Comparison of ENCODE assay signal across 26 cellular contexts in genomic region chr2:60973705-60974104, GRCh38. TPM values are rescaled to one million over a fixed set of nuclear protein-coding genes. Genes with fewer than 3 reads are reported as not detected.
DNase-seq lines count a peak whose midpoint lies in the region; ATAC-seq and TF ChIP-seq lines count a peak whose summit lies in the region.
"Had no signal": no experiment of that assay in that cellular context is flagged by ENCODE, and none has a peak within 500 bp of the region (broad histone marks: within the 10 kb centered on the region; RNA-seq: fewer than 3 reads in every experiment).

No MANE protein-coding gene starts in this region.

- DNase-seq in activated CD8-positive, alpha-beta memory T cell treated with anti-CD3 and anti-CD28 coated beads, Interleukin-2, amount 10 ng/mL, durations not matched to agents 7 days and 5 days = no peak
- DNase-seq in activated CD8-positive, alpha-beta memory T cell treated with anti-CD3 and anti-CD28 coated beads, Interleukin-2, amount 50 U/mL, for 48 hours = no peak
- peak; percentile 33 for DNase-seq in OCI-LY7 (ENCODE audit: low spot score)
- no peak for DNase-seq in upper lobe of right lung
- DNase-seq in NCI-H226 = no peak
- DNase-seq in endothelial cell (ENCODE audit: low spot score) = no peak
- DNase-seq: ACHN; Caco-2; CD4-positive, alpha-beta memory T cell; DMS 273 treated with DMSO at 0.1 percent for 48 hours; DND-41; NCI-H1092 treated with DMSO at 0.1 percent for 48 hours; NCI-H1436 treated with DMSO at 0.1 percent for 48 hours; NCI-H1930; NCI-H2227 treated with DMSO at 0.1 percent for 48 hours; NCI-H510A treated with DMSO at 0.1 percent for 48 hours; NCI-H748 treated with DMSO at 0.1 percent for 48 hours; NK-92 treated with Interleukin-12 subunit alpha and Interleukin-12 subunit beta, amount 100 ng/mL, for 24 hours; OCI-M1; SHP77; SW 1271 had no signal

- no TSS peak for BruUV-seq in OCI-LY7 (replicated peaks; lab: Mats Ljungman, UMichigan)

- intact Hi-C loops in OCI-LY7 (cut with micrococcal nuclease; ENCODE audit: unreplicated experiment) = no loop called here
- intact Hi-C loops in dendritic cell treated with granulocyte-macrophage colony-stimulating factor and Interleukin-4, amounts not matched to agents 40 ng/mL and 50 ng/mL, for 4 days (cut with micrococcal nuclease) = no loop called here
- intact Hi-C loops in upper lobe of right lung (cut with DNase I) = no loop called here

- H3K36me3 Mint-ChIP-seq in activated CD8-positive, alpha-beta memory T cell treated with anti-CD3 and anti-CD28 coated beads, Interleukin-2, amount 10 ng/mL, durations not matched to agents 7 days and 5 days = peaks cover 4% of the 10 kb centered on the region
- H3K36me3 Mint-ChIP-seq in dendritic cell treated with granulocyte-macrophage colony-stimulating factor and Interleukin-4, amounts not matched to agents 40 ng/mL and 50 ng/mL, for 4 days (ENCODE audit: low read depth) = no peaks in the 10 kb centered on the region
- H3K36me3 Mint-ChIP-seq in endothelial cell (ENCODE audit: low read depth, unreplicated experiment) = no peaks in the 10 kb centered on the region
- H3K36me3 Mint-ChIP-seq: CD4-positive, alpha-beta memory T cell had no signal

- H3K4me2 ChIP-seq in OCI-LY7 (ENCODE audit: low read length) = peak overlapping the region; percentile 76
- H3K4me2 ChIP-seq: BLaER1 treated with 17β-estradiol and CSF1 and Interleukin-3, amounts not matched to agents 10 nM and 100 nM had no signal

- H3K4me3 Mint-ChIP-seq in activated CD8-positive, alpha-beta memory T cell treated with anti-CD3 and anti-CD28 coated beads, Interleukin-2, amount 10 ng/mL, durations not matched to agents 7 days and 5 days = no peak overlapping the region
- no peak overlapping the region for H3K4me3 Mint-ChIP-seq in dendritic cell treated with granulocyte-macrophage colony-stimulating factor and Interleukin-4, amounts not matched to agents 40 ng/mL and 50 ng/mL, for 4 days
- H3K4me3 Mint-ChIP-seq in endothelial cell (ENCODE audit: unreplicated experiment) = no peak overlapping the region

- H3K4me1 ChIP-seq in OCI-LY7 (ENCODE audit: insufficient read depth, low read length, poor library complexity, severe bottlenecking) (peaks cover 78% of the 10 kb centered on the region), upper lobe of right lung (no peaks in the 10 kb centered on the region)
- H3K4me1 ChIP-seq: Caco-2 had no signal

- CTCF ChIA-PET in activated CD8-positive, alpha-beta memory T cell treated with anti-CD3 and anti-CD28 coated beads, Interleukin-2, amount 10 ng/mL, durations not matched to agents 7 days and 5 days (lab: Charles Lee) = interaction anchor here (0.7 to 2.6 kb wide), 3 partner anchors 9 to 251 kb away, joined by 3 to 8 read pairs (median 4); no protein-coding TSS in a partner anchor
- CTCF ChIA-PET in OCI-LY7 (lab: Charles Lee; ENCODE audit: unreplicated experiment) = interaction anchor here (0.5 to 1.0 kb wide), 2 partner anchors 13 to 312 kb away, joined by 4 read pairs; no protein-coding TSS in a partner anchor

- no peaks in the 10 kb centered on the region for H3K9me3 Mint-ChIP-seq in activated CD8-positive, alpha-beta memory T cell treated with anti-CD3 and anti-CD28 coated beads, Interleukin-2, amount 10 ng/mL, durations not matched to agents 7 days and 5 days (ENCODE audit: low read depth)
- H3K9me3 Mint-ChIP-seq in dendritic cell treated with granulocyte-macrophage colony-stimulating factor and Interleukin-4, amounts not matched to agents 40 ng/mL and 50 ng/mL, for 4 days = no peaks in the 10 kb centered on the region
- H3K9me3 Mint-ChIP-seq in endothelial cell (ENCODE audit: unreplicated experiment) = no peaks in the 10 kb centered on the region
- H3K9me3 Mint-ChIP-seq: CD4-positive, alpha-beta memory T cell had no signal

- peak overlapping the region; percentile 91 for H2AFZ ChIP-seq in OCI-LY7 (ENCODE audit: low read length)

- no peaks in the 10 kb centered on the region for H4K20me1 ChIP-seq in OCI-LY7 (ENCODE audit: insufficient read depth, low read length)
- H4K20me1 ChIP-seq: BLaER1 treated with 17β-estradiol and CSF1 and Interleukin-3, amounts not matched to agents 10 nM and 100 nM had no signal

- H3K4me1 Mint-ChIP-seq in activated CD8-positive, alpha-beta memory T cell treated with anti-CD3 and anti-CD28 coated beads, Interleukin-2, amount 10 ng/mL, durations not matched to agents 7 days and 5 days = peaks cover 28% of the 10 kb centered on the region
- H3K4me1 Mint-ChIP-seq in dendritic cell treated with granulocyte-macrophage colony-stimulating factor and Interleukin-4, amounts not matched to agents 40 ng/mL and 50 ng/mL, for 4 days (ENCODE audit: low read depth) = peaks cover 5% of the 10 kb centered on the region
- no peaks in the 10 kb centered on the region for H3K4me1 Mint-ChIP-seq in endothelial cell (ENCODE audit: unreplicated experiment)

- peaks cover under 1% of the 10 kb centered on the region; the same call in 1 of the 2 replicates for H3K9me3 ChIP-seq in OCI-LY7 (ENCODE audit: low read length)
- no peaks in the 10 kb centered on the region for H3K9me3 ChIP-seq in upper lobe of right lung
- H3K9me3 ChIP-seq: Caco-2 had no signal

- H3K27ac Mint-ChIP-seq in activated CD8-positive, alpha-beta memory T cell treated with anti-CD3 and anti-CD28 coated beads, Interleukin-2, amount 10 ng/mL, durations not matched to agents 7 days and 5 days = no peak overlapping the region
- H3K27ac Mint-ChIP-seq in dendritic cell treated with granulocyte-macrophage colony-stimulating factor and Interleukin-4, amounts not matched to agents 40 ng/mL and 50 ng/mL, for 4 days = peak overlapping the region; percentile 43
- H3K27ac Mint-ChIP-seq in endothelial cell (ENCODE audit: unreplicated experiment) = no peak overlapping the region

- H3K79me2 ChIP-seq in OCI-LY7 (ENCODE audit: insufficient read depth, low read depth, low read length) = no peaks in the 10 kb centered on the region; the same call in 1 of the 2 replicates

- H3K27ac ChIP-seq in OCI-LY7 (ENCODE audit: low read depth, low read length, poor library complexity, severe bottlenecking) = peak overlapping the region; percentile 62
- H3K27ac ChIP-seq in upper lobe of right lung = no peak overlapping the region
- H3K27ac ChIP-seq: 22Rv1; BLaER1 treated with 17β-estradiol and CSF1 and Interleukin-3, amounts not matched to agents 10 nM and 100 nM had no signal

- no peak overlapping the region for H3K4me3 ChIP-seq in OCI-LY7 (ENCODE audit: low read depth, low read length, poor library complexity, severe bottlenecking)
- no peak overlapping the region for H3K4me3 ChIP-seq in upper lobe of right lung
- H3K4me3 ChIP-seq: BLaER1 treated with 17β-estradiol and CSF1 and Interleukin-3, amounts not matched to agents 10 nM and 100 nM; K562 had no signal

- no peaks in the 10 kb centered on the region; the same call in 1 of the 2 replicates for H3K36me3 ChIP-seq in OCI-LY7 (ENCODE audit: insufficient read depth, low read length)
- H3K36me3 ChIP-seq in upper lobe of right lung = no peaks in the 10 kb centered on the region

- H3K9me2 ChIP-seq in OCI-LY7 (ENCODE audit: insufficient read depth, low read length) = no peaks in the 10 kb centered on the region

- ATAC-seq in activated CD8-positive, alpha-beta memory T cell treated with anti-CD3 and anti-CD28 coated beads, Interleukin-2, amount 10 ng/mL, durations not matched to agents 7 days and 5 days = peak; percentile 24
- ATAC-seq in upper lobe of right lung (peak; percentile 15), HG03108 (IDR thresholded peaks at IDR 0.05; ENCODE audit: unreplicated experiment) (no peak)
- ATAC-seq: K562 had no signal

- H3K27me3 Mint-ChIP-seq in activated CD8-positive, alpha-beta memory T cell treated with anti-CD3 and anti-CD28 coated beads, Interleukin-2, amount 10 ng/mL, durations not matched to agents 7 days and 5 days = no peaks in the 10 kb centered on the region
- no peaks in the 10 kb centered on the region for H3K27me3 Mint-ChIP-seq in dendritic cell treated with granulocyte-macrophage colony-stimulating factor and Interleukin-4, amounts not matched to agents 40 ng/mL and 50 ng/mL, for 4 days
- no peaks in the 10 kb centered on the region for H3K27me3 Mint-ChIP-seq in endothelial cell (ENCODE audit: unreplicated experiment)
- H3K27me3 Mint-ChIP-seq: CD4-positive, alpha-beta memory T cell had no signal

- H3K27me3 ChIP-seq in upper lobe of right lung = no peaks in the 10 kb centered on the region
- H3K27me3 ChIP-seq: BLaER1 treated with 17β-estradiol and CSF1 and Interleukin-3, amounts not matched to agents 10 nM and 100 nM had no signal

- TF ChIP-seq CTCF in OCI-LY7 (conservative IDR thresholded peaks at IDR 0.05; ENCODE audit: low read length) (no peak), upper lobe of right lung (IDR thresholded peaks at IDR 0.05) (no peak), endothelial cell (IDR thresholded peaks at IDR 0.05; ENCODE audit: unreplicated experiment) (no peak)

- POLR2A ChIA-PET in OCI-LY7 (lab: Charles Lee) = interaction anchor here (0.6 to 2.0 kb wide), 12 partner anchors 9 to 231 kb away, joined by 3 to 13 read pairs (median 4); no protein-coding TSS in a partner anchor

RNA-seq across cellular contexts. Expression of gene PEX13, which starts 43.8 kb away (rescaled TPM):
- total RNA-seq in activated CD8-positive, alpha-beta memory T cell treated with anti-CD3 and anti-CD28 coated beads, Interleukin-2, amount 10 ng/mL, durations not matched to agents 7 days and 5 days = 10 to 100 TPM; 19.4 to 21.8 TPM
- total RNA-seq in OCI-LY7 (2014; rRNA removed; shearing (Covaris generic)) = 18.9 and 20.3 TPM in 2 replicates
- 23.4 and 27.6 TPM in 2 replicates for total RNA-seq in OCI-LY7 (2022)
- total RNA-seq in upper lobe of right lung = 26.9 TPM
- 24.8 TPM for total RNA-seq in endothelial cell (ENCODE audit: unreplicated experiment)

RNA-seq across cellular contexts. Expression of gene PUS10, which starts 44.4 kb away (rescaled TPM):
- total RNA-seq in activated CD8-positive, alpha-beta memory T cell treated with anti-CD3 and anti-CD28 coated beads, Interleukin-2, amount 10 ng/mL, durations not matched to agents 7 days and 5 days = 1 to 10 TPM; 6.7 to 9.5 TPM
- 3.3 and 5.6 TPM in 2 replicates for total RNA-seq in OCI-LY7 (2014; rRNA removed; shearing (Covaris generic))
- 7.5 and 8.6 TPM in 2 replicates for total RNA-seq in OCI-LY7 (2022)
- total RNA-seq in upper lobe of right lung = 8.9 TPM
- total RNA-seq in endothelial cell (ENCODE audit: unreplicated experiment) = 8.5 TPM
